11 cellular contexts compared by ENCODE assay signal in the genomic region with DNA sequence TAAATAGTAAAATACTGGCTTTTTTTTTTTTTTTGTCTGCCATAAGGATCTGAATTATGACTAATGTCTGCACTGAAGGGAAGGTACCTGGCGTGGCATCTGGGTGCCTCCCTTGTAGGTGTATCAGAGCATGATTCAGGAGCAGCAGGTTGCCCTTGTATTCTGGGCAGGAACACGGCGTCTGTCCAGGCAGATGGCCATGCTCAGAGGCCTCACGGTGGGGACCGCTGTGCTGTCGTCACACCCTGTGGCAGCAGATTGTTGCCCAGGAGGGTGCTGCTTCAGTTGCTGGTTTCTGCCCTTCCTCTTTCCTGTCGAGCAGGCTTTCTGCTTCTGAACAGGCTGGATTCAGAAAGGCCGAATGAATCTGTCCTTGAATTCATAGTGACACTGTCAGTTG. TPM values are rescaled to one million over a fixed set of nuclear protein-coding genes. Genes with fewer than 3 reads are reported as not detected.
DNase-seq lines count a peak whose midpoint lies in the region; TF ChIP-seq lines count a peak whose summit lies in the region.
"Had no signal": no experiment of that assay in that cellular context is flagged by ENCODE, and none has a peak within 500 bp of the region (broad histone marks: within the 10 kb centered on the region; RNA-seq: fewer than 3 reads in every experiment).

No MANE protein-coding gene starts in this region.

- H3K9me3 Mint-ChIP-seq in mesothelial cell of epicardium: no peaks in the 10 kb centered on the region

- H3K4me3 Mint-ChIP-seq in mesothelial cell of epicardium: no peak overlapping the region

- H3K27ac Mint-ChIP-seq in mesothelial cell of epicardium: peak overlapping the region; percentile 87

- no peaks in the 10 kb centered on the region for H3K27me3 Mint-ChIP-seq in mesothelial cell of epicardium (ENCODE audit: low read depth)

- peaks cover 63% of the 10 kb centered on the region for H3K4me1 Mint-ChIP-seq in mesothelial cell of epicardium

- no peak for TF ChIP-seq CTCF in mesothelial cell of epicardium (IDR thresholded peaks at IDR 0.05; ENCODE audit: unreplicated experiment)

- DNase-seq in DMS 273 treated with DMSO at 0.1 percent for 48 hours (lab: John Stamatoyannopoulos, UW) (peak; percentile 68), NCI-H69 (lab: John Stamatoyannopoulos, UW) (peak; percentile 96), cerebellar nuclear complex (lab: John Stamatoyannopoulos, UW) (peak; percentile 97 to 99), mesothelial cell of epicardium (ENCODE audit: low spot score in 2 of 2, unreplicated experiment in 2 of 2) (no peak), COLO829 (ENCODE audit: low spot score) (no peak), middle frontal gyrus (ENCODE audit: extremely low spot score, low spot score) (no peak), GOT3 (lab: John Stamatoyannopoulos, UW) (no peak)
- DNase-seq in stimulated activated CD4-positive, alpha-beta T cell treated with anti-CD3 and anti-CD28 coated beads, Interleukin-12 subunit alpha, Interleukin-12 subunit beta, amount 100 ng/mL, for 4 hours: no peak
- DNase-seq: activated CD8-positive, alpha-beta memory T cell treated with anti-CD3 and anti-CD28 coated beads, Interleukin-2, amount 50 U/mL, for 4 hours; MM.1S; stimulated activated CD4-positive, alpha-beta T cell treated with anti-CD3 and anti-CD28 coated beads, Interleukin-4, amount 100 ng/mL, for 24 hours had no signal

- H3K36me3 Mint-ChIP-seq in mesothelial cell of epicardium: no peaks in the 10 kb centered on the region

RNA-seq across cellular contexts. Expression of gene ZNRF3, which starts 10.9 kb away (rescaled TPM):
- 35.9 to 37.3 TPM (median 36.4 TPM) in 3 replicates for total RNA-seq in mesothelial cell of epicardium

Comparison
In these comparisons a context has a peak if more than half of its experiments do, and no peak if none do; other contexts are left out.
1. DNase-seq: peak in DMS 273 treated with DMSO at 0.1 percent for 48 hours (single experiment), NCI-H69 (single experiment) and cerebellar nuclear complex (2 of 2); none in mesothelial cell of epicardium (0 of 2), stimulated activated CD4-positive, alpha-beta T cell treated with anti-CD3 and anti-CD28 coated beads, Interleukin-12 subunit alpha, Interleukin-12 subunit beta, amount 100 ng/mL, for 4 hours (single experiment), COLO829 (single experiment), middle frontal gyrus (single experiment) and GOT3 (single experiment).